8 cellular contexts compared by ENCODE assay signal in genomic region chr2:241636182-241636982, GRCh38. TPM values are rescaled to one million over a fixed set of nuclear protein-coding genes. Genes with fewer than 3 reads are reported as not detected.
DNase-seq lines count a peak whose midpoint lies in the region; ATAC-seq and TF ChIP-seq lines count a peak whose summit lies in the region.

No MANE protein-coding gene starts in this region.

- H3K9me3 ChIP-seq in HUES6 (ENCODE audit: control insufficient read depth, insufficient read depth, low read depth, low read length) (peaks cover 7% of the 10 kb centered on the region; the same call in 1 of the 2 replicates), muscle layer of duodenum (ENCODE audit: control insufficient read depth in 1 of 2, low read length in 2 of 2) (no peaks in the 10 kb centered on the region), thyroid gland (no peaks in the 10 kb centered on the region)

- CTCF ChIA-PET in activated CD4-positive, alpha-beta T cell treated with anti-CD3 and anti-CD28 coated beads, Interleukin-2, amount 10 ng/mL, durations not matched to agents 7 days and 5 days (lab: Charles Lee): interaction anchor here (1.4 kb wide), 1 partner anchor 86 kb away, joined by 3 read pairs; no protein-coding TSS in a partner anchor

- H3K36me3 Mint-ChIP-seq in activated CD4-positive, alpha-beta T cell treated with anti-CD3 and anti-CD28 coated beads, Interleukin-2, amount 10 ng/mL, durations not matched to agents 7 days and 5 days (ENCODE audit: low read depth): peaks cover 33% of the 10 kb centered on the region
- H3K36me3 Mint-ChIP-seq in endothelial cell (ENCODE audit: low read depth, unreplicated experiment): peaks cover 40% of the 10 kb centered on the region

- no peak for TF ChIP-seq POLR2A in thyroid gland (IDR thresholded peaks at IDR 0.05)

- H3K36me3 ChIP-seq in HUES6 (ENCODE audit: control insufficient read depth, insufficient read depth, low read length) (peaks cover 39% of the 10 kb centered on the region), muscle layer of duodenum (ENCODE audit: control insufficient read depth in 1 of 2, insufficient read depth in 2 of 2, low read length in 2 of 2) (peaks cover 12 to 23% of the 10 kb centered on the region in 2 donors), thyroid gland (peaks cover 13% of the 10 kb centered on the region in 2 donors)

- H3K9me3 Mint-ChIP-seq in activated CD4-positive, alpha-beta T cell treated with anti-CD3 and anti-CD28 coated beads, Interleukin-2, amount 10 ng/mL, durations not matched to agents 7 days and 5 days: peaks cover 5% of the 10 kb centered on the region
- H3K9me3 Mint-ChIP-seq in endothelial cell (ENCODE audit: unreplicated experiment): no peaks in the 10 kb centered on the region

- no peaks in the 10 kb centered on the region for H3K27me3 Mint-ChIP-seq in activated CD4-positive, alpha-beta T cell treated with anti-CD3 and anti-CD28 coated beads, Interleukin-2, amount 10 ng/mL, durations not matched to agents 7 days and 5 days
- H3K27me3 Mint-ChIP-seq in endothelial cell (ENCODE audit: unreplicated experiment): peaks cover 7% of the 10 kb centered on the region

- H3K4me1 Mint-ChIP-seq in activated CD4-positive, alpha-beta T cell treated with anti-CD3 and anti-CD28 coated beads, Interleukin-2, amount 10 ng/mL, durations not matched to agents 7 days and 5 days: peaks cover 44% of the 10 kb centered on the region
- peaks cover 23% of the 10 kb centered on the region for H3K4me1 Mint-ChIP-seq in endothelial cell (ENCODE audit: unreplicated experiment)

- H3K4me3 Mint-ChIP-seq in activated CD4-positive, alpha-beta T cell treated with anti-CD3 and anti-CD28 coated beads, Interleukin-2, amount 10 ng/mL, durations not matched to agents 7 days and 5 days: peak overlapping the region; percentile 75
- H3K4me3 Mint-ChIP-seq in endothelial cell (ENCODE audit: unreplicated experiment): peak overlapping the region; percentile 91

- peak overlapping the region; percentile 87 for H3K9ac ChIP-seq in HUES6 (ENCODE audit: low read length)

- peak overlapping the region; percentile 70; the same call in 1 of the 2 replicates for H3K27ac ChIP-seq in HUES6 (ENCODE audit: low read depth, low read length)
- H3K27ac ChIP-seq in muscle layer of duodenum (ENCODE audit: low read length): peak overlapping the region; percentile 77
- H3K27ac ChIP-seq in thyroid gland: peak overlapping the region in 2 of 3 donors; percentile 98 to 100

- intact Hi-C loops in thyroid gland (cut with DNase I): no loop called here

- ATAC-seq in GM21526 (IDR thresholded peaks at IDR 0.05; ENCODE audit: low FRiP score, unreplicated experiment): peak; percentile 24

- H3K27me3 ChIP-seq in HUES6 (ENCODE audit: control insufficient read depth, insufficient read depth, low read length): no peaks in the 10 kb centered on the region
- no peaks in the 10 kb centered on the region for H3K27me3 ChIP-seq in muscle layer of duodenum (ENCODE audit: low read depth, low read length)
- H3K27me3 ChIP-seq in thyroid gland: no peaks in the 10 kb centered on the region

- peak overlapping the region; percentile 80 for H3K27ac Mint-ChIP-seq in activated CD4-positive, alpha-beta T cell treated with anti-CD3 and anti-CD28 coated beads, Interleukin-2, amount 10 ng/mL, durations not matched to agents 7 days and 5 days
- peak overlapping the region; percentile 43 for H3K27ac Mint-ChIP-seq in endothelial cell (ENCODE audit: unreplicated experiment)

- 0 to 1% methylated on average over 15 to 18 of the region's 95 CpGs for WGBS in thyroid gland, 2 donors

- peaks cover 13% of the 10 kb centered on the region for H3K4me1 ChIP-seq in HUES6 (ENCODE audit: control insufficient read depth, insufficient read depth, low read length)
- H3K4me1 ChIP-seq in muscle layer of duodenum (ENCODE audit: control insufficient read depth in 1 of 2, insufficient read depth in 2 of 2, low read length in 2 of 2): peaks cover 9 to 49% of the 10 kb centered on the region in 2 donors
- H3K4me1 ChIP-seq in thyroid gland: peaks cover 20 to 26% of the 10 kb centered on the region in 2 donors

- H3K4me3 ChIP-seq in HUES6 (ENCODE audit: low read depth, low read length) (peak overlapping the region; percentile 96), muscle layer of duodenum (ENCODE audit: low read depth in 1 of 2, low read length in 2 of 2) (peak overlapping the region; percentile 68 to 86), thyroid gland (replicated peaks in 1 of 3) (peak overlapping the region; percentile 66 to 95 (median 90))

- POLR2A ChIA-PET in activated CD4-positive, alpha-beta T cell treated with anti-CD3 and anti-CD28 coated beads, Interleukin-2, amount 10 ng/mL, durations not matched to agents 7 days and 5 days (lab: Charles Lee): no interaction called here

- DNase-seq in GM03348 (ENCODE audit: low spot score): peak; percentile 77
- peak; percentile 27 for DNase-seq in activated CD4-positive, alpha-beta T cell treated with anti-CD3 and anti-CD28 coated beads, Interleukin-2, amount 10 ng/mL, durations not matched to agents 7 days and 5 days
- peak; percentile 59 for DNase-seq in endothelial cell (ENCODE audit: low spot score)
- DNase-seq in thyroid gland: peak; percentile 44 to 45
- no peak for DNase-seq in NCI-H2171 treated with DMSO at 0.1 percent for 48 hours (lab: John Stamatoyannopoulos, UW)

- no peak for TF ChIP-seq CTCF in endothelial cell (IDR thresholded peaks at IDR 0.05; ENCODE audit: unreplicated experiment)
- no peak for TF ChIP-seq CTCF in thyroid gland (IDR thresholded peaks at IDR 0.05)

RNA-seq across cellular contexts. Expression of gene THAP4, which starts 0.6 kb away (rescaled TPM):
- 10 to 100 TPM; 35.4 to 37.0 TPM for total RNA-seq in activated CD4-positive, alpha-beta T cell treated with anti-CD3 and anti-CD28 coated beads, Interleukin-2, amount 10 ng/mL, durations not matched to agents 7 days and 5 days
- total RNA-seq in endothelial cell (ENCODE audit: unreplicated experiment) (42.5 TPM), thyroid gland (10 to 100 TPM; 42.9 to 53.6 (median 46.2) TPM)

RNA-seq across cellular contexts. Expression of gene ATG4B, which starts 1.1 kb away (rescaled TPM):
- total RNA-seq in activated CD4-positive, alpha-beta T cell treated with anti-CD3 and anti-CD28 coated beads, Interleukin-2, amount 10 ng/mL, durations not matched to agents 7 days and 5 days: 10 to 100 TPM; 75.0 to 88.3 TPM
- 124 TPM for total RNA-seq in endothelial cell (ENCODE audit: unreplicated experiment)
- 100 to 1,000 TPM in 1 of 4 donors, 10 to 100 TPM in 3; 58.5 to 129 (median 86.2) TPM for total RNA-seq in thyroid gland

RNA-seq across cellular contexts. Expression of gene DTYMK, which starts 50.2 kb away (rescaled TPM):
- 10 to 100 TPM; 79.7 to 87.0 TPM for total RNA-seq in activated CD4-positive, alpha-beta T cell treated with anti-CD3 and anti-CD28 coated beads, Interleukin-2, amount 10 ng/mL, durations not matched to agents 7 days and 5 days
- 42.3 TPM for total RNA-seq in endothelial cell (ENCODE audit: unreplicated experiment)
- total RNA-seq in thyroid gland: 10 to 100 TPM in 3 of 4 donors, 1 to 10 TPM in 1; 9.6 to 24.0 (median 15.7) TPM
